Comparison of ENCODE assay signal across 8 cellular contexts in the genomic region with DNA sequence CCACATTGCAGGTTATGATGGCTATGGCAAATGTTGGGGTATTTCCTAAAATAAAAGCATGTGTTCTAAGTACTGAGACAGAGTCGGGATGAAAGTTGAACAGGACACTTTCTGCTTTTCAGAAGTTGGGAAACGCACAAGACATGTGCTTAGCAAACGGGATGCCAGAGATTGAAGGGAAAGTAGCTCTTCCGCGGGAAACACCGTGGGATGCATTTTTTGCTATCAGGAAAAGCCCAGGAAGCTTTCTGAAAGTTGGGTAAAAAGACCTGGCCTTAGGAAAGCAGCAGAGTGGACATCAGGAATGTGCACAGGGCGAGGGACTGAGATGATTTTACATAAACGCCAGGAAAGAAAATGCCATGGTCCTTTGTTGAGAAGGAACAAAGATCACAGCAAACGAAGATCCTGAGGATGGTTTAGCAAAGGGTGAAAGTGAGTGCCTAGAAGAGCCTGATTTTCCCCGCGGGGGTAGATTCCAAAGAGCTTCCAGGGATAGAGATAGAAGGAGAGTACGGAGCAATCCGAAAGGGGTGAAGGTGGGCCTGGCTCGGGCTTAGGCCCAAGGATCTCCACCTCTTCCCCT. TPM values are rescaled to one million over a fixed set of nuclear protein-coding genes. Genes with fewer than 3 reads are reported as not detected.
DNase-seq lines count a peak whose midpoint lies in the region; ATAC-seq, FAIRE-seq and TF ChIP-seq lines count a peak whose summit lies in the region.

No MANE protein-coding gene starts in this region.

- no peak for TF ChIP-seq POLR2A in A549 (IDR thresholded peaks at IDR 0.05; ENCODE audit: low read length)
- no peak for TF ChIP-seq POLR2A in body of pancreas (IDR thresholded peaks at IDR 0.05)
- no peak for TF ChIP-seq POLR2A in H54 (IDR thresholded peaks at IDR 0.05; ENCODE audit: low read depth, low read length)

- H3K36me3 ChIP-seq in body of pancreas (replicated peaks in 1 of 2; ENCODE audit: insufficient read depth in 1 of 2, low read depth in 2 of 2) (no peaks in the 10 kb centered on the region), mesendoderm (ENCODE audit: control insufficient read depth, insufficient read depth, low read length) (peaks cover 13% of the 10 kb centered on the region)

- peaks cover 46% of the 10 kb centered on the region for H3K79me2 ChIP-seq in mesendoderm (ENCODE audit: control insufficient read depth, insufficient read depth, low read length)

- no peaks in the 10 kb centered on the region for H3K27me3 ChIP-seq in body of pancreas
- no peaks in the 10 kb centered on the region for H3K27me3 ChIP-seq in mesendoderm (ENCODE audit: insufficient read depth, low read length, poor library complexity)

- ATAC-seq in A549 (no peak), body of pancreas (no peak), HG03442 (IDR thresholded peaks at IDR 0.05; ENCODE audit: unreplicated experiment) (no peak)

- H3K4ac ChIP-seq in mesendoderm (ENCODE audit: low read depth, low read length) = peak overlapping the region; percentile 73

- CTCF ChIA-PET in A549 (lab: Yijun Ruan, JAX) = interaction anchor here (0.7 kb wide), 1 partner anchor 764 kb away, joined by 3 read pairs; no protein-coding TSS in a partner anchor

- POLR2A ChIA-PET in A549 (lab: Yijun Ruan, JAX) = interaction anchor here (1.5 kb wide), 1 partner anchor 54 kb away, joined by 3 read pairs; a partner anchor contains a TSS

- FAIRE-seq in A549 (lab: Jason Lieb, UNC) = no peak
- no peak for FAIRE-seq in H54 (lab: Jason Lieb, UNC)

- peak overlapping the region; percentile 3 for H2AK5ac ChIP-seq in mesendoderm (ENCODE audit: low read length)

- TF ChIP-seq EP300 in A549 (IDR thresholded peaks at IDR 0.05) = no peak

- peak overlapping the region; percentile 72 for H3K23ac ChIP-seq in mesendoderm (ENCODE audit: low read length)

- peak overlapping the region; percentile 83 for H3K4me3 ChIP-seq in A549
- H3K4me3 ChIP-seq in body of pancreas = peak overlapping the region; percentile 44 to 55
- peak overlapping the region; percentile 98 for H3K4me3 ChIP-seq in mesendoderm (ENCODE audit: low read length)

- no peak overlapping the region for H4K5ac ChIP-seq in mesendoderm (ENCODE audit: low read length)

- TF ChIP-seq CTCF in A549 (IDR thresholded peaks at IDR 0.05) = no peak
- TF ChIP-seq CTCF in HFFc6 (IDR thresholded peaks at IDR 0.05) = no peak
- TF ChIP-seq CTCF in body of pancreas (IDR thresholded peaks at IDR 0.05) = no peak

- H3K27me3 Mint-ChIP-seq in HFFc6 (ENCODE audit: insufficient read depth) = no peaks in the 10 kb centered on the region

- peak overlapping the region; percentile 20 for H3K18ac ChIP-seq in mesendoderm (ENCODE audit: low read length)

- DNase-seq in A549 (ENCODE audit: low read depth in 1 of 2, low spot score in 1 of 2) (no peak), HFFc6 (peak; percentile 7), body of pancreas (no peak), mesendoderm (peak; percentile 23), H54 (ENCODE audit: insufficient read length, low spot score) (no peak), NCI-H226 (no peak)
- DNase-seq in activated CD4-positive, alpha-beta T cell treated with anti-CD3 and anti-CD28 coated beads for 4 hours = no peak

- peaks cover 11% of the 10 kb centered on the region for H3K4me1 ChIP-seq in A549
- H3K4me1 ChIP-seq in body of pancreas = peaks cover 15% of the 10 kb centered on the region
- H3K4me1 ChIP-seq in mesendoderm (ENCODE audit: control insufficient read depth, low read depth, low read length) = peaks cover 4% of the 10 kb centered on the region

- no peak overlapping the region for H4K8ac ChIP-seq in mesendoderm (ENCODE audit: low read depth, low read length)

- peak overlapping the region; percentile 95 for H3K4me3 Mint-ChIP-seq in HFFc6

- H3K27ac Mint-ChIP-seq in HFFc6 = peak overlapping the region; percentile 86

- 5% methylated on average over 14 of the region's 14 CpGs for WGBS in A549 (ENCODE audit: missing lambda C conversion rate)
- 19 to 25% methylated on average over 14 of the region's 14 CpGs for WGBS in body of pancreas, 2 donors
- whole genome bisulfite sequencing in mesendoderm (ENCODE audit: extremely low coverage, insufficient coverage, low lambda C conversion rate) = no CpG with 5 or more reads among the region's 14 CpGs

- H2BK5ac ChIP-seq in mesendoderm (ENCODE audit: low read length) = no peak overlapping the region

- TF ChIP-seq RAD21 in A549 (conservative IDR thresholded peaks at IDR 0.05 in 1 of 2, IDR thresholded peaks at IDR 0.05 in 1 of 2) = no peak

- no peak overlapping the region for H2BK120ac ChIP-seq in mesendoderm (ENCODE audit: low read depth, low read length)

- H3K9ac ChIP-seq in mesendoderm (ENCODE audit: low read length) = peak overlapping the region; percentile 97

- no peaks in the 10 kb centered on the region for H3K9me3 ChIP-seq in A549
- no peaks in the 10 kb centered on the region for H3K9me3 ChIP-seq in body of pancreas

- H3K56ac ChIP-seq in mesendoderm (ENCODE audit: low read length) = peak overlapping the region; percentile 98

- peaks cover 24% of the 10 kb centered on the region for H3K4me1 Mint-ChIP-seq in HFFc6 (ENCODE audit: low read depth)

- H3K27ac ChIP-seq in A549 = peak overlapping the region; percentile 75 to 91
- H3K27ac ChIP-seq in body of pancreas = peak overlapping the region in 1 of 4 donors; percentile 81
- no peak overlapping the region for H3K27ac ChIP-seq in mesendoderm (ENCODE audit: low read depth, low read length)

- H3K4me2 ChIP-seq in A549 (peak overlapping the region; percentile 97), mesendoderm (ENCODE audit: low read length) (peak overlapping the region; percentile 77)

- no peaks in the 10 kb centered on the region for H3K9me3 Mint-ChIP-seq in HFFc6

- no peak overlapping the region for H2BK15ac ChIP-seq in mesendoderm (replicated peaks; ENCODE audit: low read depth)

- peaks cover 13% of the 10 kb centered on the region for H3K36me3 Mint-ChIP-seq in HFFc6 (ENCODE audit: low read depth)

- H3K79me1 ChIP-seq in mesendoderm (ENCODE audit: low read length) = peaks cover 15% of the 10 kb centered on the region

- intact Hi-C loops in body of pancreas (cut with DNase I) = no loop called here

TF ChIP-seq in A549, 52 proteins besides CTCF, POLR2A, EP300 and RAD21 (continues in another document):
- TF ChIP-seq, protein P1, sequence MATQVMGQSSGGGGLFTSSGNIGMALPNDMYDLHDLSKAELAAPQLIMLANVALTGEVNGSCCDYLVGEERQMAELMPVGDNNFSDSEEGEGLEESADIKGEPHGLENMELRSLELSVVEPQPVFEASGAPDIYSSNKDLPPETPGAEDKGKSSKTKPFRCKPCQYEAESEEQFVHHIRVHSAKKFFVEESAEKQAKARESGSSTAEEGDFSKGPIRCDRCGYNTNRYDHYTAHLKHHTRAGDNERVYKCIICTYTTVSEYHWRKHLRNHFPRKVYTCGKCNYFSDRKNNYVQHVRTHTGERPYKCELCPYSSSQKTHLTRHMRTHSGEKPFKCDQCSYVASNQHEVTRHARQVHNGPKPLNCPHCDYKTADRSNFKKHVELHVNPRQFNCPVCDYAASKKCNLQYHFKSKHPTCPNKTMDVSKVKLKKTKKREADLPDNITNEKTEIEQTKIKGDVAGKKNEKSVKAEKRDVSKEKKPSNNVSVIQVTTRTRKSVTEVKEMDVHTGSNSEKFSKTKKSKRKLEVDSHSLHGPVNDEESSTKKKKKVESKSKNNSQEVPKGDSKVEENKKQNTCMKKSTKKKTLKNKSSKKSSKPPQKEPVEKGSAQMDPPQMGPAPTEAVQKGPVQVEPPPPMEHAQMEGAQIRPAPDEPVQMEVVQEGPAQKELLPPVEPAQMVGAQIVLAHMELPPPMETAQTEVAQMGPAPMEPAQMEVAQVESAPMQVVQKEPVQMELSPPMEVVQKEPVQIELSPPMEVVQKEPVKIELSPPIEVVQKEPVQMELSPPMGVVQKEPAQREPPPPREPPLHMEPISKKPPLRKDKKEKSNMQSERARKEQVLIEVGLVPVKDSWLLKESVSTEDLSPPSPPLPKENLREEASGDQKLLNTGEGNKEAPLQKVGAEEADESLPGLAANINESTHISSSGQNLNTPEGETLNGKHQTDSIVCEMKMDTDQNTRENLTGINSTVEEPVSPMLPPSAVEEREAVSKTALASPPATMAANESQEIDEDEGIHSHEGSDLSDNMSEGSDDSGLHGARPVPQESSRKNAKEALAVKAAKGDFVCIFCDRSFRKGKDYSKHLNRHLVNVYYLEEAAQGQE (IDR thresholded peaks at IDR 0.05) = no peak
- TF ChIP-seq POLR2AphosphoS2 (conservative IDR thresholded peaks at IDR 0.05; ENCODE audit: low read length) (no peak), HOXA7 (CRISPR knock-in tag; IDR thresholded peaks at IDR 0.05) (no peak), RARB (CRISPR knock-in tag; IDR thresholded peaks at IDR 0.05) (no peak)

RNA-seq across cellular contexts. Expression of a gene that starts 1.1 kb away (rescaled TPM):
- polyA plus RNA-seq in A549 (2011; rRNA removed) = 6.2 and 6.4 TPM in 2 replicates
- 5.8 and 9.3 TPM in 2 replicates for polyA plus RNA-seq in A549 (2012; cell fraction: cytosol; rRNA removed)
- 9.7 and 10.8 TPM in 2 replicates for polyA plus RNA-seq in A549 (2012; cell fraction: nucleus; rRNA removed)
- 9.8 to 10.2 TPM (median 10.0 TPM) in 3 replicates for polyA plus RNA-seq in A549 (2017; fragmentation: RNase III; extraction: RNeasy Plus Mini Kit Qiagen cat#74134 plus additional on column Dnase treatment)
- polyA minus RNA-seq in A549 (2011; rRNA and poly(A)+ RNA removed) = 8.1 and 9.0 TPM in 2 replicates
- 10 to 100 TPM in 3 of 6 experiments, 1 to 10 TPM in 3; 5.4 to 12.4 (median 10.0) TPM for total RNA-seq in HFFc6 (2021; fragmentation: NEBNext Ultra II Directional; extraction: Animal tissue kit (Norgen Biotek cat#: 25700))
- under 1 TPM in 1 of 2 donors, not detected in 1; 0.33 TPM for total RNA-seq in body of pancreas
- 47.9 TPM for polyA plus RNA-seq in mesendoderm (2013, experiment 1 of 2)
- 47.8 TPM for polyA plus RNA-seq in mesendoderm (2013, experiment 2 of 2)

RNA-seq across cellular contexts. Expression of a gene that starts 36.2 kb away (rescaled TPM):
- polyA plus RNA-seq in A549 (2011; rRNA removed) = not detected in 2 replicates
- polyA plus RNA-seq in A549 (2012; cell fraction: cytosol; rRNA removed) = 0.05 TPM in 1 of 2 replicates, not detected in the other
- 0.10 TPM in 1 of 2 replicates, not detected in the other for polyA plus RNA-seq in A549 (2012; cell fraction: nucleus; rRNA removed)
- not detected in 3 replicates for polyA plus RNA-seq in A549 (2017; fragmentation: RNase III; extraction: RNeasy Plus Mini Kit Qiagen cat#74134 plus additional on column Dnase treatment)
- not detected in 2 replicates for polyA minus RNA-seq in A549 (2011; rRNA and poly(A)+ RNA removed)
- not detected for total RNA-seq in HFFc6 (2021; fragmentation: NEBNext Ultra II Directional; extraction: Animal tissue kit (Norgen Biotek cat#: 25700))
- total RNA-seq in body of pancreas = not detected
- not detected for polyA plus RNA-seq in mesendoderm (2013, experiment 1 of 2)
- polyA plus RNA-seq in mesendoderm (2013, experiment 2 of 2) = not detected

RNA-seq across cellular contexts. Expression of a gene that starts 53.8 kb away (rescaled TPM):
- polyA plus RNA-seq in A549 (2011; rRNA removed) (3.6 and 5.6 TPM in 2 replicates), A549 (2017; fragmentation: RNase III; extraction: RNeasy Plus Mini Kit Qiagen cat#74134 plus additional on column Dnase treatment) (4.9 to 5.4 TPM (median 5.0 TPM) in 3 replicates)
- polyA plus RNA-seq in A549 (2012; cell fraction: cytosol; rRNA removed) = 1.9 and 2.1 TPM in 2 replicates
- polyA plus RNA-seq in A549 (2012; cell fraction: nucleus; rRNA removed) = 3.0 and 5.2 TPM in 2 replicates
- polyA minus RNA-seq in A549 (2011; rRNA and poly(A)+ RNA removed) = 2.8 and 3.8 TPM in 2 replicates
- 1 to 10 TPM; 2.4 to 3.5 (median 2.9) TPM for total RNA-seq in HFFc6 (2021; fragmentation: NEBNext Ultra II Directional; extraction: Animal tissue kit (Norgen Biotek cat#: 25700))
- 10 to 100 TPM in 1 of 2 donors, 1 to 10 TPM in 1; 8.6 to 40.9 TPM for total RNA-seq in body of pancreas
- 46.5 TPM for polyA plus RNA-seq in mesendoderm (2013, experiment 1 of 2)
- 47.1 TPM for polyA plus RNA-seq in mesendoderm (2013, experiment 2 of 2)

Comparison
In these comparisons a context has a peak if more than half of its experiments do, and no peak if none do; other contexts are left out.
1. DNase-seq: peak in HFFc6 (single experiment) and mesendoderm (single experiment); none in A549 (0 of 2), body of pancreas (0 of 4), H54 (single experiment), NCI-H226 (single experiment) and activated CD4-positive, alpha-beta T cell treated with anti-CD3 and anti-CD28 coated beads for 4 hours (0 of 2).
2. RNA of a gene that starts 1.1 kb away (total RNA-seq): 5.4 to 12.4 TPM in HFFc6; 0.33 TPM in body of pancreas; every median in the first group is over 4 times any median in the second.
3. Peak in every context shown above with its lines, with median percentiles within 50 percentile points of each other: H3K4me3 ChIP-seq.